10 cellular contexts compared by ENCODE assay signal in the genomic region with DNA sequence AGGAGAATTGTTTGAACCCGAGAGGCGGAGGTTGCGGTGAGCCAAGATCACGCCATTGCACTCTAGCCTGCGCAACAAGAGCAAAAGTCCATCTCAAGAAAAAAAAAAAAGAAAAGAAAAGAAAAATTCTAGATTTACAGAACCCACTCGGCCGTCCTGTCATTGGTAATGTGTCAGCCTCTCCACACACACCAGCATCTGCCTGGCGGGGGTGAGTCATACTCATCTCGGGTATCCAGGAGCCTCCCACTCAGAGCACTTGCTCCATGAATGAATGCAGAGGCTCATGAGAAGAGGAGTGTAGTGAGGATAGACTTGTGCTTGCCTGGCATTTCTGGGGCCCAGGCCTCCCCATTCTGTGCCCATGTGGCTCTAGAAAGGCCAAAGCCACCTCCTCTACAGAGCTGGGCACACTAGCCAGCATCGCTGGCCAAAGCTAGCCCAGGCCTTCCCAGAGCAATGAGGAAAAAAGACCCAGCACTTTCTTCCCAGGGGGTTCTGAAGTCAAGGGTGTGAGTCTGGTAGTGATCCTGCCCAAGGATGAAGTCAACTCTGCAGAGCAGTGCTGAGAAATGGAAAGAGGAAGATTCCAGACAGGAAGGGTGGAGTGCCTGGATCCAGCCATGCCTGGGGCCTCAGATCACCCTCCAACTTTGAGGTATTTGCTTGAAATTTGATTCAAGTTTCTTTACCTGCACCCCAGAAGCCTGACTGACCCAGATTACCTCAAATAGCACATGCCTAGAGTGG. TPM values are rescaled to one million over a fixed set of nuclear protein-coding genes. Genes with fewer than 3 reads are reported as not detected.
DNase-seq lines count a peak whose midpoint lies in the region; ATAC-seq and TF ChIP-seq lines count a peak whose summit lies in the region.
"Had no signal": no experiment of that assay in that cellular context is flagged by ENCODE, and none has a peak within 500 bp of the region (broad histone marks: within the 10 kb centered on the region; RNA-seq: fewer than 3 reads in every experiment).

No MANE protein-coding gene starts in this region.

- H3K27me3 Mint-ChIP-seq in Calu3 (ENCODE audit: unreplicated experiment): no peaks in the 10 kb centered on the region
- H3K27me3 Mint-ChIP-seq in activated T-helper 2 cell treated with anti-CD3 and anti-CD28 coated beads, Interferon-gamma antibody, Interleukin-2, Interleukin-4, amounts not matched to agents 10 μg/mL and 5 μg/mL and 100 μg/mL, durations not matched to agents 14 hours and 24 hours and 36 hours (ENCODE audit: low read depth): no peaks in the 10 kb centered on the region

- H3K27ac Mint-ChIP-seq in Calu3 (ENCODE audit: unreplicated experiment): no peak overlapping the region
- no peak overlapping the region for H3K27ac Mint-ChIP-seq in activated T-helper 2 cell treated with anti-CD3 and anti-CD28 coated beads, Interferon-gamma antibody, Interleukin-2, Interleukin-4, amounts not matched to agents 10 μg/mL and 5 μg/mL and 100 μg/mL, durations not matched to agents 14 hours and 24 hours and 36 hours

- BruUV-seq in Calu3 (replicated peaks; lab: Mats Ljungman, UMichigan): no TSS peak

- no peak for ATAC-seq in HG03439 (IDR thresholded peaks at IDR 0.05; ENCODE audit: unreplicated experiment)
- no peak for ATAC-seq in GM18907 (IDR thresholded peaks at IDR 0.05; ENCODE audit: unreplicated experiment)
- ATAC-seq in HG03378 (IDR thresholded peaks at IDR 0.05; ENCODE audit: unreplicated experiment): no peak

- peak overlapping the region in 1 of 2 experiments; percentile 18 for H3K14ac ChIP-seq in mesenchymal stem cell (ENCODE audit: low read length in 2 of 2)

- H3K36me3 Mint-ChIP-seq in Calu3 (ENCODE audit: insufficient read depth, unreplicated experiment): peaks cover 12% of the 10 kb centered on the region
- no peaks in the 10 kb centered on the region for H3K36me3 Mint-ChIP-seq in activated T-helper 2 cell treated with anti-CD3 and anti-CD28 coated beads, Interferon-gamma antibody, Interleukin-2, Interleukin-4, amounts not matched to agents 10 μg/mL and 5 μg/mL and 100 μg/mL, durations not matched to agents 14 hours and 24 hours and 36 hours (ENCODE audit: low read depth)

- H2BK120ac ChIP-seq in mesenchymal stem cell (ENCODE audit: low read depth, low read length): no peak overlapping the region

- TF ChIP-seq CTCF in Calu3 (IDR thresholded peaks at IDR 0.05; ENCODE audit: unreplicated experiment): no peak
- TF ChIP-seq CTCF in NB4 (IDR thresholded peaks at IDR 0.05; ENCODE audit: low read depth, low read length): no peak

- no peak overlapping the region for H3K23ac ChIP-seq in mesenchymal stem cell (ENCODE audit: low read length in 2 of 2)

- peaks cover 29% of the 10 kb centered on the region for H3K4me1 ChIP-seq in mesenchymal stem cell (ENCODE audit: control insufficient read depth, insufficient read depth, low read depth, low read length)

- DNase-seq in Calu3 (peak; percentile 36), NB4 (ENCODE audit: low read depth) (peak; percentile 38), brain pericyte (ENCODE audit: low read depth, low spot score) (peak; percentile 21), mesenchymal stem cell (peak; percentile 87)
- DNase-seq in activated T-helper 2 cell treated with anti-CD3 and anti-CD28 coated beads, Interferon-gamma antibody, Interleukin-2, Interleukin-4, amounts not matched to agents 10 μg/mL and 5 μg/mL and 100 μg/mL, durations not matched to agents 14 hours and 24 hours and 36 hours (ENCODE audit: low spot score): no peak

- H3K18ac ChIP-seq in mesenchymal stem cell (ENCODE audit: low read depth in 1 of 2, low read length in 2 of 2): no peak overlapping the region

- no peak overlapping the region for H2BK15ac ChIP-seq in mesenchymal stem cell (ENCODE audit: low read depth, poor library complexity, severe bottlenecking)

- peaks cover 17% of the 10 kb centered on the region for H3K4me1 Mint-ChIP-seq in Calu3 (ENCODE audit: low read depth, unreplicated experiment)
- H3K4me1 Mint-ChIP-seq in activated T-helper 2 cell treated with anti-CD3 and anti-CD28 coated beads, Interferon-gamma antibody, Interleukin-2, Interleukin-4, amounts not matched to agents 10 μg/mL and 5 μg/mL and 100 μg/mL, durations not matched to agents 14 hours and 24 hours and 36 hours (ENCODE audit: low read depth): no peaks in the 10 kb centered on the region

- intact Hi-C loops in Calu3 (cut with micrococcal nuclease; ENCODE audit: unreplicated experiment): no loop called here
- intact Hi-C loops in activated T-helper 2 cell treated with anti-CD3 and anti-CD28 coated beads, Interferon-gamma antibody, Interleukin-2, Interleukin-4, amounts not matched to agents 10 μg/mL and 5 μg/mL and 100 μg/mL, durations not matched to agents 14 hours and 24 hours and 36 hours (cut with micrococcal nuclease): no loop called here

- H3K27me3 ChIP-seq in mesenchymal stem cell (ENCODE audit: control insufficient read depth in 1 of 2, insufficient read depth in 1 of 2, low read length in 2 of 2): no peaks in the 10 kb centered on the region

- H3K9me3 Mint-ChIP-seq in Calu3 (ENCODE audit: low read depth, unreplicated experiment): no peaks in the 10 kb centered on the region
- no peaks in the 10 kb centered on the region for H3K9me3 Mint-ChIP-seq in activated T-helper 2 cell treated with anti-CD3 and anti-CD28 coated beads, Interferon-gamma antibody, Interleukin-2, Interleukin-4, amounts not matched to agents 10 μg/mL and 5 μg/mL and 100 μg/mL, durations not matched to agents 14 hours and 24 hours and 36 hours

- H3K4ac ChIP-seq in mesenchymal stem cell (ENCODE audit: low read depth in 1 of 2, low read length in 2 of 2): no peak overlapping the region

- peak overlapping the region; percentile 32 for H3K9ac ChIP-seq in mesenchymal stem cell (ENCODE audit: low read length)

- peak overlapping the region; percentile 35 for H2AK5ac ChIP-seq in mesenchymal stem cell (ENCODE audit: low read length, severe bottlenecking)

- peaks cover 9% of the 10 kb centered on the region for H3K79me1 ChIP-seq in mesenchymal stem cell (replicated peaks; ENCODE audit: low read length, poor library complexity, severe bottlenecking)

- no peak overlapping the region for H2BK5ac ChIP-seq in mesenchymal stem cell (ENCODE audit: low read depth, low read length, poor library complexity, severe bottlenecking)

- no peak overlapping the region for H3K4me2 ChIP-seq in mesenchymal stem cell (ENCODE audit: low read length, poor library complexity, severe bottlenecking)

- CTCF ChIA-PET in Calu3 (lab: Charles Lee): interaction anchor here (0.7 kb wide), 3 partner anchors 152 to 856 kb away, joined by 3 to 4 read pairs (median 3); no protein-coding TSS in a partner anchor

- WGBS in mesenchymal stem cell: 60% methylated on average over 10 of the region's 10 CpGs

- H2AFZ ChIP-seq in mesenchymal stem cell (ENCODE audit: low read depth, low read length): no peak overlapping the region

- H3K4me3 Mint-ChIP-seq in Calu3 (ENCODE audit: low read depth, unreplicated experiment): no peak overlapping the region
- no peak overlapping the region for H3K4me3 Mint-ChIP-seq in activated T-helper 2 cell treated with anti-CD3 and anti-CD28 coated beads, Interferon-gamma antibody, Interleukin-2, Interleukin-4, amounts not matched to agents 10 μg/mL and 5 μg/mL and 100 μg/mL, durations not matched to agents 14 hours and 24 hours and 36 hours (ENCODE audit: low read depth)

- H2BK12ac ChIP-seq in mesenchymal stem cell (ENCODE audit: low read length in 2 of 2): no peak overlapping the region

- no peak for TF ChIP-seq POLR2A in NB4 (IDR thresholded peaks at IDR 0.05; ENCODE audit: extremely low read depth, insufficient read length)

- no peak overlapping the region for H4K8ac ChIP-seq in mesenchymal stem cell (ENCODE audit: low read length)

- H3K9me3 ChIP-seq in mesenchymal stem cell (ENCODE audit: control insufficient read depth, low read length): no peaks in the 10 kb centered on the region

- no peak overlapping the region for H4K91ac ChIP-seq in mesenchymal stem cell (ENCODE audit: low read length)

- peaks cover 0 to 5% of the 10 kb centered on the region in 2 experiments for H3K36me3 ChIP-seq in mesenchymal stem cell (ENCODE audit: control insufficient read depth in 1 of 2, insufficient read depth in 2 of 2, low read depth in 1 of 2, low read length in 2 of 2)

- H3K4me3 ChIP-seq in NB4 (ENCODE audit: low read depth, low read length): no peak overlapping the region
- H3K4me3 ChIP-seq in mesenchymal stem cell (ENCODE audit: insufficient read depth in 1 of 2, low read depth in 1 of 2, low read length in 2 of 2): peak overlapping the region in 1 of 2 experiments; percentile 2
- H3K4me3 ChIP-seq: skin epidermis had no signal

- peak overlapping the region; percentile 14 for H3K27ac ChIP-seq in mesenchymal stem cell (ENCODE audit: low read length, poor library complexity, severe bottlenecking)
- H3K27ac ChIP-seq: HL-60 had no signal

RNA-seq across cellular contexts. Expression of a gene that starts 31.2 kb away (rescaled TPM):
- 124 and 128 TPM in 2 replicates for total RNA-seq in Calu3 (2022)
- 83.2 TPM for polyA plus RNA-seq in mesenchymal stem cell (2013, experiment 1 of 2)
- polyA plus RNA-seq in mesenchymal stem cell (2013, experiment 2 of 2): 80.5 TPM
- 161 and 169 TPM in 2 replicates for total RNA-seq in activated T-helper 2 cell treated with anti-CD3 and anti-CD28 coated beads, Interferon-gamma antibody, Interleukin-2, Interleukin-4, amounts not matched to agents 10 μg/mL and 5 μg/mL and 100 μg/mL, durations not matched to agents 14 hours and 24 hours and 36 hours

RNA-seq across cellular contexts. Expression of a gene that starts 35.0 kb away (rescaled TPM):
- total RNA-seq in Calu3 (2022): 29.1 and 37.2 TPM in 2 replicates
- 63.1 TPM for polyA plus RNA-seq in mesenchymal stem cell (2013, experiment 1 of 2)
- 58.9 TPM for polyA plus RNA-seq in mesenchymal stem cell (2013, experiment 2 of 2)
- 31.9 and 33.5 TPM in 2 replicates for total RNA-seq in activated T-helper 2 cell treated with anti-CD3 and anti-CD28 coated beads, Interferon-gamma antibody, Interleukin-2, Interleukin-4, amounts not matched to agents 10 μg/mL and 5 μg/mL and 100 μg/mL, durations not matched to agents 14 hours and 24 hours and 36 hours

RNA-seq across cellular contexts. Expression of a gene that starts 35.3 kb away (rescaled TPM):
- total RNA-seq in Calu3 (2022): 36.5 and 38.4 TPM in 2 replicates
- 14.8 TPM for polyA plus RNA-seq in mesenchymal stem cell (2013, experiment 1 of 2)
- polyA plus RNA-seq in mesenchymal stem cell (2013, experiment 2 of 2): 14.4 TPM
- total RNA-seq in activated T-helper 2 cell treated with anti-CD3 and anti-CD28 coated beads, Interferon-gamma antibody, Interleukin-2, Interleukin-4, amounts not matched to agents 10 μg/mL and 5 μg/mL and 100 μg/mL, durations not matched to agents 14 hours and 24 hours and 36 hours: 28.2 and 29.2 TPM in 2 replicates
